ENCODE assay signal across 1 cellular context in genomic region chr20:9323622-9324021, GRCh38.
TF ChIP-seq lines count a peak whose summit lies in the region.

No MANE protein-coding gene starts in this region.

TF ChIP-seq in GM23338, 12 proteins besides CTCF, POLR2A, EP300 and RAD21 (continued from another document):
- no peak for TF ChIP-seq REST (IDR thresholded peaks at IDR 0.05; ENCODE audit: unreplicated experiment)
- TF ChIP-seq ZNF331 (CRISPR knock-in tag; IDR thresholded peaks at IDR 0.05; ENCODE audit: low read depth), result no peak
- TF ChIP-seq POLR2AphosphoS5 (IDR thresholded peaks at IDR 0.05; ENCODE audit: low read depth), result no peak
- no peak for TF ChIP-seq JUNB (IDR thresholded peaks at IDR 0.05; ENCODE audit: unreplicated experiment)
- no peak for TF ChIP-seq EZH2phosphoT487 (IDR thresholded peaks at IDR 0.05; ENCODE audit: unreplicated experiment)
- no peak for TF ChIP-seq EZH2 (IDR thresholded peaks at IDR 0.05; ENCODE audit: low read depth, unreplicated experiment)
